In genomic region chr16:89437251-89437987, GRCh38 we compare ENCODE assay signal across 15 cellular contexts. TPM values are rescaled to one million over a fixed set of nuclear protein-coding genes. Genes with fewer than 3 reads are reported as not detected.
DNase-seq lines count a peak whose midpoint lies in the region; ATAC-seq and TF ChIP-seq lines count a peak whose summit lies in the region.
"Had no signal": no experiment of that assay in that cellular context is flagged by ENCODE, and none has a peak within 500 bp of the region (broad histone marks: within the 10 kb centered on the region; RNA-seq: fewer than 3 reads in every experiment).

No MANE protein-coding gene starts in this region.

- H3K27ac Mint-ChIP-seq in activated naive CD4-positive, alpha-beta T cell treated with anti-CD3 and anti-CD28 coated beads for 36 hours: peak overlapping the region; percentile 61
- H3K27ac Mint-ChIP-seq in T-helper 17 cell: peak overlapping the region; percentile 91
- peak overlapping the region; percentile 31 for H3K27ac Mint-ChIP-seq in glutamatergic neuron (ENCODE audit: unreplicated experiment)
- H3K27ac Mint-ChIP-seq in stimulated activated naive B cell treated with anti-CD40 and anti-IgM and Interleukin-4, amounts not matched to agents 10 μg/mL and 1 μg/mL and 100 μg/mL, for 72 hours: peak overlapping the region; percentile 62

- ATAC-seq in T-helper 17 cell (no peak), GM21786 (IDR thresholded peaks at IDR 0.05; ENCODE audit: unreplicated experiment) (no peak)
- no peak for ATAC-seq in stimulated activated naive B cell treated with anti-CD40 and anti-IgM and Interleukin-4, amounts not matched to agents 10 μg/mL and 1 μg/mL and 100 μg/mL, for 72 hours (replicated peaks)
- ATAC-seq: Right ventricle myocardium inferior had no signal

- CTCF ChIA-PET in activated naive CD4-positive, alpha-beta T cell treated with anti-CD3 and anti-CD28 coated beads for 36 hours (lab: Charles Lee): interaction anchor here (0.8 kb wide), 1 partner anchor 79 kb away, joined by 4 read pairs; no protein-coding TSS in a partner anchor

- peaks cover 17% of the 10 kb centered on the region for H3K36me3 Mint-ChIP-seq in activated naive CD4-positive, alpha-beta T cell treated with anti-CD3 and anti-CD28 coated beads for 36 hours (ENCODE audit: low read depth)
- H3K36me3 Mint-ChIP-seq in T-helper 17 cell (ENCODE audit: low read depth) (peaks cover 3% of the 10 kb centered on the region), glutamatergic neuron (ENCODE audit: unreplicated experiment) (peaks cover 6% of the 10 kb centered on the region)
- H3K36me3 Mint-ChIP-seq in stimulated activated naive B cell treated with anti-CD40 and anti-IgM and Interleukin-4, amounts not matched to agents 10 μg/mL and 1 μg/mL and 100 μg/mL, for 72 hours: peaks cover 30 to 46% of the 10 kb centered on the region in 2 donors

- no peaks in the 10 kb centered on the region for H3K9me3 Mint-ChIP-seq in activated naive CD4-positive, alpha-beta T cell treated with anti-CD3 and anti-CD28 coated beads for 36 hours
- H3K9me3 Mint-ChIP-seq in glutamatergic neuron (ENCODE audit: unreplicated experiment): peaks cover 31% of the 10 kb centered on the region
- peaks cover 4 to 6% of the 10 kb centered on the region in 2 donors for H3K9me3 Mint-ChIP-seq in stimulated activated naive B cell treated with anti-CD40 and anti-IgM and Interleukin-4, amounts not matched to agents 10 μg/mL and 1 μg/mL and 100 μg/mL, for 72 hours

- no peak for TF ChIP-seq CTCF in glutamatergic neuron (IDR thresholded peaks at IDR 0.05; ENCODE audit: partially characterized antibody, unreplicated experiment)

- no peaks in the 10 kb centered on the region for H3K27me3 Mint-ChIP-seq in activated naive CD4-positive, alpha-beta T cell treated with anti-CD3 and anti-CD28 coated beads for 36 hours (ENCODE audit: low read depth)
- H3K27me3 Mint-ChIP-seq in T-helper 17 cell: no peaks in the 10 kb centered on the region
- H3K27me3 Mint-ChIP-seq in glutamatergic neuron (ENCODE audit: unreplicated experiment): peaks cover 16% of the 10 kb centered on the region
- H3K27me3 Mint-ChIP-seq in stimulated activated naive B cell treated with anti-CD40 and anti-IgM and Interleukin-4, amounts not matched to agents 10 μg/mL and 1 μg/mL and 100 μg/mL, for 72 hours: no peaks in the 10 kb centered on the region

- peaks cover 84% of the 10 kb centered on the region for H3K4me1 Mint-ChIP-seq in activated naive CD4-positive, alpha-beta T cell treated with anti-CD3 and anti-CD28 coated beads for 36 hours (ENCODE audit: low read depth)
- H3K4me1 Mint-ChIP-seq in T-helper 17 cell (peaks cover 75% of the 10 kb centered on the region), glutamatergic neuron (ENCODE audit: low read depth, unreplicated experiment) (peaks cover 64% of the 10 kb centered on the region)
- peaks cover 54% of the 10 kb centered on the region in 2 donors for H3K4me1 Mint-ChIP-seq in stimulated activated naive B cell treated with anti-CD40 and anti-IgM and Interleukin-4, amounts not matched to agents 10 μg/mL and 1 μg/mL and 100 μg/mL, for 72 hours

- H3K9me3 ChIP-seq in T-helper 17 cell (ENCODE audit: control insufficient read depth, low read length, poor library complexity, severe bottlenecking): no peaks in the 10 kb centered on the region
- H3K9me3 ChIP-seq: prostate gland, stomach had no signal

- intact Hi-C loops in activated naive CD4-positive, alpha-beta T cell treated with anti-CD3 and anti-CD28 coated beads for 36 hours (cut with micrococcal nuclease): no loop called here

- no peak overlapping the region for H3K4me3 Mint-ChIP-seq in activated naive CD4-positive, alpha-beta T cell treated with anti-CD3 and anti-CD28 coated beads for 36 hours
- H3K4me3 Mint-ChIP-seq in T-helper 17 cell (peak overlapping the region; percentile 77), glutamatergic neuron (ENCODE audit: unreplicated experiment) (peak overlapping the region; percentile 47)
- peak overlapping the region; percentile 1 to 42 for H3K4me3 Mint-ChIP-seq in stimulated activated naive B cell treated with anti-CD40 and anti-IgM and Interleukin-4, amounts not matched to agents 10 μg/mL and 1 μg/mL and 100 μg/mL, for 72 hours

- DNase-seq in activated naive CD4-positive, alpha-beta T cell treated with anti-CD3 and anti-CD28 coated beads for 36 hours: no peak
- no peak for DNase-seq in activated naive CD4-positive, alpha-beta T cell treated with Interleukin-2 at 50 U/mL for 16 hours
- DNase-seq in T-helper 17 cell (no peak), glutamatergic neuron (no peak), HT-29 (ENCODE audit: low spot score) (no peak)
- no peak for DNase-seq in stimulated activated naive B cell treated with anti-CD40 and anti-IgM and Interleukin-4, amounts not matched to agents 10 μg/mL and 1 μg/mL and 100 μg/mL, for 72 hours
- no peak for DNase-seq in activated CD4-positive, CD25-positive, alpha-beta regulatory T cell treated with anti-CD3 and anti-CD28 coated beads, Interleukin-2, amount 50 U/mL, for 72 hours
- DNase-seq: activated effector memory CD4-positive, alpha-beta T cell treated with Interleukin-2 at 50 U/mL for 16 hours; DMS153; hypothalamus; NCI-H1436; stomach had no signal

RNA-seq across cellular contexts. Expression of gene ANKRD11, which starts 52.9 kb away (rescaled TPM):
- 100 to 1,000 TPM; 174 to 177 TPM for total RNA-seq in activated naive CD4-positive, alpha-beta T cell treated with anti-CD3 and anti-CD28 coated beads for 36 hours
- 100 to 1,000 TPM; 197 to 251 TPM for total RNA-seq in T-helper 17 cell
- total RNA-seq in glutamatergic neuron (ENCODE audit: unreplicated experiment): 367 TPM
- total RNA-seq in HT-29 (2014; rRNA removed; shearing (Covaris generic)): 92.5 and 122 TPM in 2 replicates

Comparison
In these comparisons a context has a peak if more than half of its experiments do, and no peak if none do; other contexts are left out.
1. H3K27ac Mint-ChIP-seq: peak in every context shown above with its lines; median percentile 91 in T-helper 17 cell; 62 in stimulated activated naive B cell treated with anti-CD40 and anti-IgM and Interleukin-4, amounts not matched to agents 10 μg/mL and 1 μg/mL and 100 μg/mL, for 72 hours; 61 in activated naive CD4-positive, alpha-beta T cell treated with anti-CD3 and anti-CD28 coated beads for 36 hours; 31 in glutamatergic neuron.